ENCODE assay signal across 15 cellular contexts in the genomic region with DNA sequence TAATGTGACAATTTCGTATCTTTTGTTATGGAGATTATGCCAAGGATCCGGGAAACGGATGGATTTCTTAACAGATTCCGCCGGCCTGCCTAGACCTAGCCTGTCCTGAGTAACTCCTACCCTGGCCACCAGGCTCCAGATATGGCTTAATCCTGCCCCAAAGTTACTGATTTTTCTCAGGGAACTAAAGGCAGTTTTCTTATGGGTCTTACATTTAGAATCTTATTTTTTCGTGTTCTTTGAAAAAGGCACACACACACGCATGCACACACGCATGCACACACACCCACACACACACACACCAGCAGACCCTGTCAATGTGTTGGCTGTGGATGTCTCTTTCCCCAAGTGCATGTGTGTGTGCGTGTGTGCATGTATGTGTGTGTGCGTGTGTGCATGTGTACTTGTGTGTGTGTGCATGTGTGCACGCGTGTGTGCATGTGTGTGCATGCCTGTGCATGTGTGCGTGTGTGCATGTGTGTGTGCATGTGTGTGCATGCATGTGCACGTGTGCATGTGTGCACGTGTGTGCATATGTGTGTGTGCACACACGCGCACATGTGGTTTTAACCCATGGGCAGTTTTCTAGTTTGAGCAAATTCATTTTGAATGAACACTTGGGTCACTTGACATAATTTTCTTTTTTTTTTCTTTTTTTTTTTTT.
DNase-seq lines count a peak whose midpoint lies in the region; ATAC-seq, FAIRE-seq and TF ChIP-seq lines count a peak whose summit lies in the region.
"Had no signal": no experiment of that assay in that cellular context is flagged by ENCODE, and none has a peak within 500 bp of the region (broad histone marks: within the 10 kb centered on the region; RNA-seq: fewer than 3 reads in every experiment).

No MANE protein-coding gene starts in this region.

- intact Hi-C loops in HepG2 (cut with micrococcal nuclease; ENCODE audit: unreplicated experiment) (no loop called here), right lobe of liver (cut with DNase I) (no loop called here)

- no peak overlapping the region for H3K18ac ChIP-seq in H1 (ENCODE audit: extremely low read depth, low read length)
- H3K18ac ChIP-seq in neuronal stem cell (ENCODE audit: low read length): no peak overlapping the region

- H3K4me2 ChIP-seq in HepG2 (ENCODE audit: low read depth, low read length): no peak overlapping the region
- H3K4me2 ChIP-seq in H1 (ENCODE audit: insufficient read depth in 1 of 2, low read depth in 2 of 2, low read length in 2 of 2): no peak overlapping the region
- no peak overlapping the region for H3K4me2 ChIP-seq in neuronal stem cell (ENCODE audit: insufficient read depth, low read length, poor library complexity, severe bottlenecking)
- H3K4me2 ChIP-seq: BLaER1 had no signal

- H2AK5ac ChIP-seq in H1 (ENCODE audit: low read depth, low read length) (no peak overlapping the region; the same call in 1 of the 2 replicates), neuronal stem cell (ENCODE audit: low read depth, low read length) (no peak overlapping the region)

- POLR2A ChIA-PET in HepG2 (lab: Yijun Ruan, JAX) (no interaction called here), H1 (lab: Charles Lee; ENCODE audit: partially characterized antibody) (no interaction called here)

- no peak overlapping the region; the same call in 1 of the 2 replicates for H2BK5ac ChIP-seq in H1 (ENCODE audit: low read depth, low read length)
- H2BK5ac ChIP-seq in neuronal stem cell (ENCODE audit: low read length): no peak overlapping the region

- no peak overlapping the region for H3K27ac Mint-ChIP-seq in immature natural killer cell
- H3K27ac Mint-ChIP-seq: CD8-positive, alpha-beta memory T cell had no signal

- FAIRE-seq in HepG2 (lab: Jason Lieb, UNC): no peak
- no peak for FAIRE-seq in H1 (lab: Jason Lieb, UNC)

- no peak for TF ChIP-seq CTCF in HepG2 (CRISPR knock-in tag; IDR thresholded peaks at IDR 0.05)
- no peak for TF ChIP-seq CTCF in right lobe of liver (IDR thresholded peaks at IDR 0.05)
- TF ChIP-seq CTCF in H1 (IDR thresholded peaks at IDR 0.05; ENCODE audit: control extremely low read depth in 1 of 3, insufficient read depth in 1 of 3, low read depth in 1 of 3, low read length in 3 of 3): no peak

- no peak overlapping the region for H2AFZ ChIP-seq in HepG2 (ENCODE audit: low read length)
- no peak overlapping the region for H2AFZ ChIP-seq in H1 (ENCODE audit: low read length)
- no peak overlapping the region for H2AFZ ChIP-seq in neuronal stem cell (ENCODE audit: low read length)

- H4K91ac ChIP-seq in H1 (replicated peaks; ENCODE audit: insufficient read length, low read length) (peak overlapping the region; percentile 57), neuronal stem cell (ENCODE audit: low read depth, low read length, poor library complexity) (no peak overlapping the region)

- no peak overlapping the region for H3K4ac ChIP-seq in H1 (replicated peaks; ENCODE audit: insufficient read length, low read depth, low read length)
- H3K4ac ChIP-seq in neuronal stem cell (ENCODE audit: low read length): peak overlapping the region; percentile 55

- CTCF ChIA-PET in HepG2 (lab: Yijun Ruan, JAX; ENCODE audit: low intra/inter-chr PET ratio, low total read pairs): no interaction called here
- CTCF ChIA-PET in H1 (lab: Charles Lee; ENCODE audit: partially characterized antibody): interaction anchor here (0.9 kb wide), 1 partner anchor 15 kb away, joined by 3 read pairs; no protein-coding TSS in a partner anchor

- H3K4me1 Mint-ChIP-seq in immature natural killer cell: no peaks in the 10 kb centered on the region
- H3K4me1 Mint-ChIP-seq: CD8-positive, alpha-beta memory T cell had no signal

- H3K36me3 ChIP-seq in HepG2 (replicated peaks in 1 of 2; ENCODE audit: control insufficient read depth in 1 of 2, insufficient read depth in 2 of 2, low read length in 2 of 2) (no peaks in the 10 kb centered on the region), right lobe of liver (no peaks in the 10 kb centered on the region), H1 (ENCODE audit: control insufficient read depth in 2 of 4, insufficient read depth in 4 of 4, low read length in 3 of 4) (no peaks in the 10 kb centered on the region; a peak in 1 of 8 replicates), neuronal stem cell (replicated peaks in 1 of 2; ENCODE audit: control insufficient read depth in 2 of 2, insufficient read depth in 2 of 2, low read length in 2 of 2) (peaks cover 0 to 2% of the 10 kb centered on the region in 2 donors)
- H3K36me3 ChIP-seq: BLaER1 had no signal

- ATAC-seq in HepG2 (no peak), right lobe of liver (no peak), GM18511 (IDR thresholded peaks at IDR 0.05; ENCODE audit: unreplicated experiment) (no peak)
- ATAC-seq: HCT116 had no signal

- H2BK120ac ChIP-seq in H1 (replicated peaks; ENCODE audit: low read depth, low read length) (no peak overlapping the region), neuronal stem cell (ENCODE audit: low read depth, low read length) (no peak overlapping the region)

- H3K79me2 ChIP-seq in HepG2 (ENCODE audit: insufficient read depth, low read length) (no peaks in the 10 kb centered on the region), H1 (ENCODE audit: control insufficient read depth in 1 of 2, insufficient read depth in 2 of 2, low read length in 2 of 2) (peaks cover 0 to 5% of the 10 kb centered on the region in 2 experiments; a peak in 1 of 4 replicates)

- H3K27ac ChIP-seq in HepG2 (ENCODE audit: extremely low read length, insufficient read depth, low read length) (no peak overlapping the region), right lobe of liver (no peak overlapping the region), H1 (ENCODE audit: low read depth, low read length) (no peak overlapping the region), neuronal stem cell (replicated peaks; ENCODE audit: low read length) (no peak overlapping the region)
- H3K27ac ChIP-seq: 22Rv1 had no signal

- no peak overlapping the region for H3K4me3 Mint-ChIP-seq in immature natural killer cell
- H3K4me3 Mint-ChIP-seq: CD8-positive, alpha-beta memory T cell had no signal

- peaks cover 0 to 3% (median 0%) of the 10 kb centered on the region in 3 donors for H3K27me3 Mint-ChIP-seq in immature natural killer cell (ENCODE audit: low read depth in 3 of 3)
- H3K27me3 Mint-ChIP-seq: CD8-positive, alpha-beta memory T cell had no signal

- peaks cover 10% of the 10 kb centered on the region for H3K79me1 ChIP-seq in H1 (ENCODE audit: low read depth, low read length)
- H3K79me1 ChIP-seq in neuronal stem cell (ENCODE audit: low read depth, low read length): no peaks in the 10 kb centered on the region

- H4K20me1 ChIP-seq in HepG2 (ENCODE audit: insufficient read depth, low read length): no peaks in the 10 kb centered on the region
- peaks cover 0 to 12% of the 10 kb centered on the region in 2 experiments for H4K20me1 ChIP-seq in H1 (replicated peaks in 1 of 2; ENCODE audit: control insufficient read depth in 1 of 2, insufficient read depth in 2 of 2, low read length in 2 of 2)
- H4K20me1 ChIP-seq: BLaER1 had no signal

- no peak overlapping the region for H4K8ac ChIP-seq in H1 (ENCODE audit: extremely low read depth, insufficient read depth, low read length)
- H4K8ac ChIP-seq in neuronal stem cell (ENCODE audit: low read depth, low read length): no peak overlapping the region

- H3K4me3 ChIP-seq in HepG2 (replicated peaks in 1 of 3; ENCODE audit: insufficient read depth in 1 of 3, low read depth in 2 of 3, low read length in 3 of 3) (no peak overlapping the region), right lobe of liver (no peak overlapping the region), H1 (ENCODE audit: extremely low read depth in 1 of 4, insufficient read depth in 2 of 4, low read depth in 3 of 4, low read length in 4 of 4) (no peak overlapping the region), neuronal stem cell (ENCODE audit: low read length in 2 of 2) (peak overlapping the region in 1 of 2 donors; percentile 73)
- H3K4me3 ChIP-seq: BLaER1 had no signal

- no peaks in the 10 kb centered on the region for H3K36me3 Mint-ChIP-seq in immature natural killer cell
- H3K36me3 Mint-ChIP-seq: CD8-positive, alpha-beta memory T cell had no signal

- H3K4me1 ChIP-seq in HepG2 (ENCODE audit: insufficient read depth, low read length) (no peaks in the 10 kb centered on the region), right lobe of liver (no peaks in the 10 kb centered on the region), H1 (replicated peaks in 1 of 4; ENCODE audit: control insufficient read depth in 3 of 4, insufficient read depth in 4 of 4, low read length in 3 of 4) (peaks cover 0 to 10% (median 0%) of the 10 kb centered on the region in 4 experiments; a peak in 2 of 7 replicates), neuronal stem cell (ENCODE audit: control insufficient read depth in 2 of 2, insufficient read depth in 1 of 2, low read depth in 1 of 2, low read length in 2 of 2) (no peaks in the 10 kb centered on the region)
- H3K4me1 ChIP-seq: Caco-2 had no signal

- H3K9me3 ChIP-seq in HepG2 (ENCODE audit: low read length): peaks cover 19% of the 10 kb centered on the region
- H3K9me3 ChIP-seq in right lobe of liver: no peaks in the 10 kb centered on the region
- peaks cover 3 to 9% of the 10 kb centered on the region in 2 experiments; a peak in 2 of 4 replicates for H3K9me3 ChIP-seq in H1 (ENCODE audit: insufficient read depth in 2 of 2, low read depth in 1 of 2, low read length in 1 of 2)
- peaks cover 0 to 8% of the 10 kb centered on the region in 2 donors for H3K9me3 ChIP-seq in neuronal stem cell (replicated peaks in 1 of 2; ENCODE audit: control insufficient read depth in 2 of 2, insufficient read depth in 1 of 2, low read depth in 1 of 2, low read length in 2 of 2)
- H3K9me3 ChIP-seq: BLaER1 had no signal

- 68% methylated on average over 12 of the region's 17 CpGs for WGBS in HepG2 (ENCODE audit: low lambda C conversion rate)
- WGBS in right lobe of liver (ENCODE audit: insufficient coverage, low coverage, low lambda C conversion rate, missing lambda C conversion rate): 62% methylated on average over 13 of the region's 17 CpGs
- WGBS in H1 (ENCODE audit: extremely low coverage in 1 of 2, insufficient coverage in 1 of 2, insufficient read length in 1 of 2, insufficient replicate concordance in 2 of 2, low coverage in 1 of 2, low lambda C conversion rate in 2 of 2, missing lambda C conversion rate in 1 of 2), 2 experiments: 76% methylated on average over 17 of the region's 17 CpGs; no CpG with 5 or more reads in 1 of the 2 experiments
- no CpG with 5 or more reads among the region's 17 CpGs for WGBS in neuronal stem cell (ENCODE audit: extremely low coverage in 2 of 2, insufficient read length in 2 of 2, insufficient replicate concordance in 1 of 2), 2 donors

- TF ChIP-seq EP300 in HepG2 (IDR thresholded peaks at IDR 0.05; ENCODE audit: low read depth in 2 of 2, low read length in 2 of 2) (no peak), HepG2 (CRISPR knock-in tag; IDR thresholded peaks at IDR 0.05; ENCODE audit: borderline replicate concordance) (no peak), H1 (IDR thresholded peaks at IDR 0.05; ENCODE audit: borderline replicate concordance in 1 of 2, low read depth in 2 of 2, low read length in 2 of 2) (no peak)

- 0 out of 2 replicates have a peak overlapping the region, but pooled peaks have one; percentile 24 for H2BK20ac ChIP-seq in H1 (ENCODE audit: low read length)

- no peak overlapping the region for H3K56ac ChIP-seq in H1 (replicated peaks; ENCODE audit: insufficient read length, low read depth, low read length)

- peak overlapping the region; percentile 90; the same call in 1 of the 2 replicates for H2BK12ac ChIP-seq in H1 (ENCODE audit: low read depth, low read length)
- H2BK12ac ChIP-seq in neuronal stem cell (ENCODE audit: low read length): no peak overlapping the region

- H3K9me3 Mint-ChIP-seq in immature natural killer cell: peaks cover 0 to 14% (median 4%) of the 10 kb centered on the region in 6 donors

- H3K9ac ChIP-seq in HepG2 (ENCODE audit: insufficient read depth, low read depth, low read length): no peak overlapping the region
- no peak overlapping the region for H3K9ac ChIP-seq in H1 (replicated peaks in 1 of 4; ENCODE audit: extremely low read depth in 1 of 4, low read depth in 3 of 4, low read length in 3 of 4)
- H3K9ac ChIP-seq in neuronal stem cell (ENCODE audit: low read depth, low read length, poor library complexity): no peak overlapping the region
- H3K9ac ChIP-seq: BLaER1 had no signal

- H3K23me2 ChIP-seq in H1 (ENCODE audit: low read depth, low read length): peaks cover 21% of the 10 kb centered on the region

- BruUV-seq in HepG2 (replicated peaks; lab: Mats Ljungman, UMichigan): no TSS peak

- no peak overlapping the region for H3K23ac ChIP-seq in H1 (ENCODE audit: insufficient read length)
- no peak overlapping the region for H3K23ac ChIP-seq in neuronal stem cell (ENCODE audit: low read depth, low read length, poor library complexity)

- H2BK15ac ChIP-seq in H1 (ENCODE audit: low read length) (peak overlapping the region; percentile 65; the same call in 1 of the 2 replicates), neuronal stem cell (ENCODE audit: low read length) (no peak overlapping the region)

- TF ChIP-seq POLR2A in HepG2 (IDR thresholded peaks at IDR 0.05; ENCODE audit: insufficient read depth in 1 of 2, low read depth in 2 of 2, low read length in 2 of 2) (no peak), right lobe of liver (IDR thresholded peaks at IDR 0.05) (no peak), H1 (IDR thresholded peaks at IDR 0.05; ENCODE audit: control extremely low read depth in 1 of 2, low read depth in 2 of 2, low read length in 2 of 2) (no peak)

- H3K27me3 ChIP-seq in HepG2 (ENCODE audit: control insufficient read depth in 1 of 2, insufficient read depth in 2 of 2, low read length in 2 of 2) (no peaks in the 10 kb centered on the region; a peak in 1 of 5 replicates), right lobe of liver (no peaks in the 10 kb centered on the region), H1 (replicated peaks in 1 of 4; ENCODE audit: control insufficient read depth in 3 of 4, extremely low read depth in 1 of 4, insufficient read depth in 3 of 4, low read length in 3 of 4) (no peaks in the 10 kb centered on the region), neuronal stem cell (ENCODE audit: control insufficient read depth in 3 of 3, insufficient read depth in 3 of 3, low read depth in 1 of 3, low read length in 3 of 3) (peaks cover 0 to 7% (median 0%) of the 10 kb centered on the region in 3 experiments)
- H3K27me3 ChIP-seq: BLaER1 had no signal

- H4K5ac ChIP-seq in H1 (ENCODE audit: insufficient read length, low read depth, low read length): no peak overlapping the region

- in situ Hi-C loops in HepG2 (cut with HindIII; ENCODE audit: extremely low pct_ligation_motif_present, low pct_unique_long_range_greater_than_20kb): no loop called here

- DNase-seq in HepG2 (ENCODE audit: low spot score) (no peak), right lobe of liver (no peak), H1 (ENCODE audit: low read depth in 1 of 2, low spot score in 2 of 2) (no peak), neuronal stem cell (ENCODE audit: low spot score) (no peak), immature natural killer cell (no peak), D341Med (ENCODE audit: low spot score) (no peak), Ammon's horn (ENCODE audit: low spot score) (no peak)
- DNase-seq: Caco-2; CD8-positive, alpha-beta memory T cell; DMS53; GOT3 had no signal

- TF ChIP-seq RAD21 in HepG2 (CRISPR knock-in tag; IDR thresholded peaks at IDR 0.05) (no peak), H1 (IDR thresholded peaks at IDR 0.05 in 1 of 2, conservative IDR thresholded peaks at IDR 0.05 in 1 of 2; ENCODE audit: low read depth in 2 of 2, low read length in 2 of 2) (no peak)

- H3K14ac ChIP-seq in H1 (ENCODE audit: insufficient read length) (no peak overlapping the region), neuronal stem cell (ENCODE audit: low read length) (peak overlapping the region; percentile 72)
